23 cellular contexts compared by ENCODE assay signal in genomic region chr6:157073596-157073995, GRCh38.
DNase-seq lines count a peak whose midpoint lies in the region; ATAC-seq, FAIRE-seq and TF ChIP-seq lines count a peak whose summit lies in the region.
"Had no signal": no experiment of that assay in that cellular context is flagged by ENCODE, and none has a peak within 500 bp of the region (broad histone marks: within the 10 kb centered on the region; RNA-seq: fewer than 3 reads in every experiment).

No MANE protein-coding gene starts in this region.

- peaks cover 0 to 23% (median 14%) of the 10 kb centered on the region in 4 experiments; a peak in 5 of 7 replicates for H3K4me1 ChIP-seq in H1 (replicated peaks in 1 of 4; ENCODE audit: control insufficient read depth in 3 of 4, insufficient read depth in 4 of 4, low read length in 3 of 4)

- no peak overlapping the region for H3K4me3 ChIP-seq in H1 (ENCODE audit: extremely low read depth in 1 of 4, insufficient read depth in 2 of 4, low read depth in 3 of 4, low read length in 4 of 4)
- H3K4me3 ChIP-seq: GM23248, HAP-1, Peyer's patch had no signal

- no peak overlapping the region for H2BK20ac ChIP-seq in H1 (ENCODE audit: low read length)

- no peak overlapping the region for H4K5ac ChIP-seq in H1 (ENCODE audit: insufficient read length, low read depth, low read length)

- H3K27me3 ChIP-seq in H1 (replicated peaks in 1 of 4; ENCODE audit: control insufficient read depth in 3 of 4, extremely low read depth in 1 of 4, insufficient read depth in 3 of 4, low read length in 3 of 4) = no peaks in the 10 kb centered on the region
- H3K27me3 ChIP-seq: Peyer's patch had no signal

- no peak overlapping the region for H3K4me3 Mint-ChIP-seq in WTC11
- H3K4me3 Mint-ChIP-seq in activated T-helper 17 cell treated with anti-CD3 and anti-CD28 coated beads, Interleukin-2, amount 50 U/mL, for 72 hours = no peak overlapping the region

- H3K27ac Mint-ChIP-seq in WTC11 = 0 out of 2 replicates have a peak overlapping the region, but pooled peaks have one; percentile 16
- H3K27ac Mint-ChIP-seq in activated T-helper 17 cell treated with anti-CD3 and anti-CD28 coated beads, Interleukin-2, amount 50 U/mL, for 72 hours = no peak overlapping the region

- no peak for TF ChIP-seq CTCF in WTC11 (IDR thresholded peaks at IDR 0.05)
- no peak for TF ChIP-seq CTCF in H1 (IDR thresholded peaks at IDR 0.05; ENCODE audit: control extremely low read depth in 1 of 3, insufficient read depth in 1 of 3, low read depth in 1 of 3, low read length in 3 of 3)
- TF ChIP-seq CTCF in omental fat pad (IDR thresholded peaks at IDR 0.05) = no peak

- H3K4me2 ChIP-seq in H1 (ENCODE audit: insufficient read depth in 1 of 2, low read depth in 2 of 2, low read length in 2 of 2) = no peak overlapping the region

- H4K20me1 ChIP-seq in H1 (replicated peaks in 1 of 2; ENCODE audit: control insufficient read depth in 1 of 2, insufficient read depth in 2 of 2, low read length in 2 of 2) = peaks cover 0 to 2% of the 10 kb centered on the region in 2 experiments

- no peak overlapping the region for H3K4ac ChIP-seq in H1 (replicated peaks; ENCODE audit: insufficient read length, low read depth, low read length)

- no peak overlapping the region for H2BK15ac ChIP-seq in H1 (ENCODE audit: low read length)

- H3K36me3 ChIP-seq in H1 (ENCODE audit: control insufficient read depth in 2 of 4, insufficient read depth in 4 of 4, low read length in 3 of 4) = no peaks in the 10 kb centered on the region
- H3K36me3 ChIP-seq: HAP-1, Peyer's patch had no signal

- H3K79me2 ChIP-seq in H1 (ENCODE audit: control insufficient read depth in 1 of 2, insufficient read depth in 2 of 2, low read length in 2 of 2) = peaks cover 0 to 64% of the 10 kb centered on the region in 2 experiments; a peak in 2 of 4 replicates

- no peak overlapping the region for H2BK12ac ChIP-seq in H1 (ENCODE audit: low read depth, low read length)

- H3K9me3 ChIP-seq in H1 (ENCODE audit: insufficient read depth in 2 of 2, low read depth in 1 of 2, low read length in 1 of 2) = no peaks in the 10 kb centered on the region
- H3K9me3 ChIP-seq: HAP-1, Peyer's patch had no signal

- no peak for DNase-seq in left cardiac atrium
- no peak for DNase-seq in Right ventricle myocardium inferior (ENCODE audit: missing footprints)
- DNase-seq in WTC11 (ENCODE audit: low spot score) = no peak
- no peak for DNase-seq in H1 (ENCODE audit: low read depth in 1 of 2, low spot score in 2 of 2)
- no peak for DNase-seq in omental fat pad (ENCODE audit: low spot score)
- DNase-seq in hypothalamus (lab: John Stamatoyannopoulos, UW) = no peak
- DNase-seq: AML-193; Calu3; CD8-positive, alpha-beta memory T cell; GM23248; NCI-H1417; NCI-H1694 treated with DMSO at 0.1 percent for 48 hours; NCI-H2081 treated with DMSO at 0.1 percent for 48 hours; NCI-H2171 treated with DMSO at 0.1 percent for 48 hours; NCI-H524 treated with DMSO at 0.1 percent for 48 hours; NCI-H82; Peyer's patch had no signal

- H3K14ac ChIP-seq in H1 (ENCODE audit: insufficient read length) = no peak overlapping the region

- peak; percentile 62 for FAIRE-seq in H1 (lab: Jason Lieb, UNC)
- FAIRE-seq: G401.6, GM18507 had no signal

- H2BK5ac ChIP-seq in H1 (ENCODE audit: low read depth, low read length) = no peak overlapping the region

- H3K4me1 Mint-ChIP-seq in WTC11 = peaks cover 57% of the 10 kb centered on the region
- H3K4me1 Mint-ChIP-seq in activated T-helper 17 cell treated with anti-CD3 and anti-CD28 coated beads, Interleukin-2, amount 50 U/mL, for 72 hours = peaks cover 35% of the 10 kb centered on the region

- H3K27me3 Mint-ChIP-seq in WTC11 (ENCODE audit: low read depth) = no peaks in the 10 kb centered on the region
- no peaks in the 10 kb centered on the region for H3K27me3 Mint-ChIP-seq in activated T-helper 17 cell treated with anti-CD3 and anti-CD28 coated beads, Interleukin-2, amount 50 U/mL, for 72 hours
- H3K27me3 Mint-ChIP-seq: CD8-positive, alpha-beta memory T cell had no signal

- no peaks in the 10 kb centered on the region for H3K79me1 ChIP-seq in H1 (ENCODE audit: low read depth, low read length)

- no peaks in the 10 kb centered on the region for H3K9me3 Mint-ChIP-seq in WTC11
- H3K9me3 Mint-ChIP-seq in activated T-helper 17 cell treated with anti-CD3 and anti-CD28 coated beads, Interleukin-2, amount 50 U/mL, for 72 hours = no peaks in the 10 kb centered on the region
- H3K9me3 Mint-ChIP-seq: CD8-positive, alpha-beta memory T cell had no signal

- WGBS in H1 (ENCODE audit: extremely low coverage in 1 of 2, insufficient coverage in 1 of 2, insufficient read length in 1 of 2, insufficient replicate concordance in 2 of 2, low coverage in 1 of 2, low lambda C conversion rate in 2 of 2, missing lambda C conversion rate in 1 of 2), 2 experiments = 94% methylated on average over 4 of the region's 4 CpGs; no CpG with 5 or more reads in 1 of the 2 experiments

- intact Hi-C loops in left cardiac atrium (cut with DNase I) = no loop called here
- intact Hi-C loops in Right ventricle myocardium inferior (cut with DNase I) = no loop called here

- H2AK5ac ChIP-seq in H1 (ENCODE audit: low read depth, low read length) = no peak overlapping the region

- no peak overlapping the region for H2AFZ ChIP-seq in H1 (ENCODE audit: low read length)
- H2AFZ ChIP-seq: GM23248 had no signal

- POLR2A ChIA-PET in WTC11 (lab: Charles Lee) (no interaction called here), H1 (lab: Charles Lee; ENCODE audit: partially characterized antibody) (no interaction called here)

- no peak overlapping the region for H2BK120ac ChIP-seq in H1 (replicated peaks; ENCODE audit: low read depth, low read length)

- peak; percentile 16 to 66 for ATAC-seq in left cardiac atrium
- ATAC-seq in Right ventricle myocardium inferior = no peak
- ATAC-seq in WTC11 = no peak
- ATAC-seq in omental fat pad (ENCODE audit: low FRiP score) = peak; percentile 43
- no peak for ATAC-seq in HG03378 (IDR thresholded peaks at IDR 0.05; ENCODE audit: unreplicated experiment)
- ATAC-seq in activated T-helper 17 cell treated with anti-CD3 and anti-CD28 coated beads, Interleukin-2, amount 50 U/mL, for 72 hours (replicated peaks) = no peak

- no peak overlapping the region for H4K8ac ChIP-seq in H1 (ENCODE audit: extremely low read depth, insufficient read depth, low read length)

- no peaks in the 10 kb centered on the region for H3K23me2 ChIP-seq in H1 (ENCODE audit: low read depth, low read length)

- TF ChIP-seq POLR2A in H1 (IDR thresholded peaks at IDR 0.05; ENCODE audit: control extremely low read depth in 1 of 2, low read depth in 2 of 2, low read length in 2 of 2) = no peak

- no peak overlapping the region for H3K18ac ChIP-seq in H1 (ENCODE audit: extremely low read depth, low read length)

- H3K9ac ChIP-seq in H1 (replicated peaks in 1 of 4; ENCODE audit: extremely low read depth in 1 of 4, low read depth in 3 of 4, low read length in 3 of 4) = no peak overlapping the region
- H3K9ac ChIP-seq: GM23248 had no signal

- H3K23ac ChIP-seq in H1 (ENCODE audit: insufficient read length) = no peak overlapping the region

- no peak for TF ChIP-seq RAD21 in H1 (IDR thresholded peaks at IDR 0.05 in 1 of 2, conservative IDR thresholded peaks at IDR 0.05 in 1 of 2; ENCODE audit: low read depth in 2 of 2, low read length in 2 of 2)

- TF ChIP-seq EP300 in H1 (IDR thresholded peaks at IDR 0.05; ENCODE audit: borderline replicate concordance in 1 of 2, low read depth in 2 of 2, low read length in 2 of 2) = no peak

- CTCF ChIA-PET in WTC11 (lab: Charles Lee) (interaction anchor here (1.2 kb wide), 1 partner anchor 28 kb away, joined by 3 read pairs; no protein-coding TSS in a partner anchor), H1 (lab: Charles Lee; ENCODE audit: partially characterized antibody) (interaction anchor here (1.1 to 1.4 kb wide), 2 partner anchors 36 to 39 kb away, joined by 3 to 5 read pairs; no protein-coding TSS in a partner anchor)

- H3K27ac ChIP-seq in H1 (ENCODE audit: low read depth, low read length) = no peak overlapping the region
- H3K27ac ChIP-seq: C4-2B, GM23248, Peyer's patch had no signal

- H3K56ac ChIP-seq in H1 (replicated peaks; ENCODE audit: insufficient read length, low read depth, low read length) = no peak overlapping the region

- no peaks in the 10 kb centered on the region for H3K36me3 Mint-ChIP-seq in WTC11
- peaks cover 17% of the 10 kb centered on the region for H3K36me3 Mint-ChIP-seq in activated T-helper 17 cell treated with anti-CD3 and anti-CD28 coated beads, Interleukin-2, amount 50 U/mL, for 72 hours (ENCODE audit: low read depth)

- no peak overlapping the region for H4K91ac ChIP-seq in H1 (replicated peaks; ENCODE audit: insufficient read length, low read length)

TF ChIP-seq in H1, 55 proteins besides CTCF, POLR2A, EP300 and RAD21:
- no peak for TF ChIP-seq SIN3A (conservative IDR thresholded peaks at IDR 0.05 in 1 of 2, IDR thresholded peaks at IDR 0.05 in 1 of 2; ENCODE audit: low read depth in 1 of 2, low read length in 2 of 2)
- TF ChIP-seq TEAD4 (IDR thresholded peaks at IDR 0.05; ENCODE audit: low read depth, low read length) = no peak

Comparison
In these comparisons a context has a peak if more than half of its experiments do, and no peak if none do; other contexts are left out.
1. ATAC-seq: peak in left cardiac atrium (2 of 2) and omental fat pad (single experiment); none in Right ventricle myocardium inferior (single experiment), WTC11 (single experiment), HG03378 (single experiment) and activated T-helper 17 cell treated with anti-CD3 and anti-CD28 coated beads, Interleukin-2, amount 50 U/mL, for 72 hours (single experiment).